Comparison of ENCODE assay signal across 8 cellular contexts in the genomic region with DNA sequence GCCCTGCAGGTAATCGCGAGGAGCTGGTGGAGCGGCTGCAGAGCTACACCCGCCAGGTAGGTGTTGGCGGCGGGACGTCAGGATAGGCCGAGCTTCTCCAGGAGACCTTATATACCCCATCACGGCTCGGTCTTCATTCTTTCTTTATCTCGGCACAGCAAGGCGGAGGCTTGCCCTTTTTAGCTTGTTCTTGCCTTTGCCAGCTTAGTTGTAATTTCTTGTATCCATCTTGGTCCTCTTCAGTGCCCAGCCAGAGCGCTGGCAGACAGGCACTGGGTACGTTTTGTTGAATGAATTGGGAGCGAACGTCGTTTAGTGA. TPM values are rescaled to one million over a fixed set of nuclear protein-coding genes. Genes with fewer than 3 reads are reported as not detected.
DNase-seq lines count a peak whose midpoint lies in the region; ATAC-seq and TF ChIP-seq lines count a peak whose summit lies in the region.

No MANE protein-coding gene starts in this region.

- H3K27me3 Mint-ChIP-seq in activated B cell treated with CpG ODN at 0.5 μM for 24 hours, result peaks cover 8% of the 10 kb centered on the region

- H3F3A ChIP-seq in smooth muscle cell (ENCODE audit: low read depth), result peaks cover 11% of the 10 kb centered on the region

- H3K4me3 ChIP-seq in HCT116 (replicated peaks in 1 of 2; ENCODE audit: low read depth in 1 of 2, low read length in 2 of 2) (peak overlapping the region; percentile 79 to 100), hepatocyte (peak overlapping the region; percentile 80), smooth muscle cell (peak overlapping the region; percentile 97)

- H3K4me1 ChIP-seq in HCT116 (ENCODE audit: control insufficient read depth in 1 of 2, insufficient read depth in 2 of 2, low read length in 2 of 2) (peaks cover 19 to 21% of the 10 kb centered on the region in 2 experiments), hepatocyte (ENCODE audit: insufficient read depth) (peaks cover 22% of the 10 kb centered on the region), smooth muscle cell (ENCODE audit: low read depth) (peaks cover 20% of the 10 kb centered on the region)

- CTCF ChIA-PET in HCT116 (lab: Charles Lee), result interaction anchor here (0.9 to 1.0 kb wide), 2 partner anchors 30 to 120 kb away, joined by 3 to 4 read pairs; no protein-coding TSS in a partner anchor
- CTCF ChIA-PET in activated B cell treated with CpG ODN at 0.5 μM for 24 hours (lab: Charles Lee), result interaction anchor here (1.1 to 1.9 kb wide), 3 partner anchors 15 to 67 kb away, joined by 3 to 15 read pairs (median 5); no protein-coding TSS in a partner anchor

- intact Hi-C loops in HCT116 (cut with micrococcal nuclease), result loop anchor here (1.0 kb wide), 1 partner anchor 51 kb away; no protein-coding TSS in a partner anchor
- intact Hi-C loops in activated B cell treated with CpG ODN at 0.5 μM for 24 hours (cut with micrococcal nuclease), result loop anchor here (1.0 to 5.0 kb wide), 6 partner anchors 17 to 790 kb away; a partner anchor contains a TSS

- H3K4me3 Mint-ChIP-seq in activated B cell treated with CpG ODN at 0.5 μM for 24 hours, result peak overlapping the region; percentile 99

- H3K9me3 ChIP-seq in HCT116 (ENCODE audit: control insufficient read depth in 1 of 2, insufficient read depth in 1 of 2, low read depth in 1 of 2, low read length in 2 of 2), result no peaks in the 10 kb centered on the region
- no peaks in the 10 kb centered on the region for H3K9me3 ChIP-seq in hepatocyte (ENCODE audit: low read depth)
- H3K9me3 ChIP-seq in smooth muscle cell (replicated peaks; ENCODE audit: low read depth), result no peaks in the 10 kb centered on the region

- no peak for TF ChIP-seq POLR2A in HCT116 (IDR thresholded peaks at IDR 0.05; ENCODE audit: borderline replicate concordance, extremely low read depth, insufficient read depth, insufficient read length)

- ATAC-seq in HCT116, result no peak
- no peak for ATAC-seq in activated B cell treated with CpG ODN at 0.5 μM for 24 hours (ENCODE audit: low read depth)
- ATAC-seq in GM21447 (IDR thresholded peaks at IDR 0.05; ENCODE audit: unreplicated experiment), result no peak

- in situ Hi-C loops in G401 (cut with HindIII; ENCODE audit: low sequenced_read_pairs), result no loop called here

- BruUV-seq in HCT116 (replicated peaks; lab: Mats Ljungman, UMichigan), result no TSS peak

- H3K9ac ChIP-seq in HCT116 (ENCODE audit: low read length) (peak overlapping the region; percentile 79), smooth muscle cell (ENCODE audit: low read depth) (peak overlapping the region; percentile 97)

- H3K36me3 Mint-ChIP-seq in activated B cell treated with CpG ODN at 0.5 μM for 24 hours (ENCODE audit: low read depth), result peaks cover 46% of the 10 kb centered on the region

- 3% methylated on average over 17 of the region's 17 CpGs for WGBS in hepatocyte (ENCODE audit: low lambda C conversion rate, missing lambda C conversion rate)
- under 1% methylated on average over 17 of the region's 17 CpGs for WGBS in smooth muscle cell (ENCODE audit: low lambda C conversion rate)

- H3K4me2 ChIP-seq in HCT116 (ENCODE audit: low read length) (peak overlapping the region; percentile 92), hepatocyte (peak overlapping the region; percentile 93), smooth muscle cell (peak overlapping the region; percentile 87)

- TF ChIP-seq RAD21 in HCT116 (IDR thresholded peaks at IDR 0.05; ENCODE audit: low read depth), result no peak

- no peak for DNase-seq in HCT116 (ENCODE audit: low read depth, low spot score)
- DNase-seq in activated B cell treated with CpG ODN at 0.5 μM for 24 hours, result no peak
- DNase-seq in hepatocyte (ENCODE audit: low spot score), result no peak
- no peak for DNase-seq in smooth muscle cell (lab: John Stamatoyannopoulos, UW; ENCODE audit: unreplicated experiment)
- no peak for DNase-seq in AG08396 (ENCODE audit: low spot score)
- no peak for DNase-seq in NCI-H1436 treated with DMSO at 0.1 percent for 48 hours (lab: John Stamatoyannopoulos, UW)
- no peak for DNase-seq in G401 (ENCODE audit: low spot score)

- H3K36me3 ChIP-seq in HCT116 (ENCODE audit: control insufficient read depth in 1 of 2, insufficient read depth in 2 of 2, low read length in 2 of 2) (peaks cover 28 to 31% of the 10 kb centered on the region in 2 experiments), hepatocyte (replicated peaks; ENCODE audit: insufficient read depth, low read depth) (peaks cover 3% of the 10 kb centered on the region), smooth muscle cell (ENCODE audit: low read depth) (peaks cover 8% of the 10 kb centered on the region)

- H3K27me3 ChIP-seq in HCT116 (ENCODE audit: insufficient read depth, low read length) (no peaks in the 10 kb centered on the region), hepatocyte (no peaks in the 10 kb centered on the region), smooth muscle cell (ENCODE audit: low read depth) (peaks cover 3% of the 10 kb centered on the region)

- H3K27ac ChIP-seq in HCT116 (ENCODE audit: low read depth, low read length) (peak overlapping the region; percentile 62), hepatocyte (peak overlapping the region; percentile 90), smooth muscle cell (ENCODE audit: low read depth) (peak overlapping the region; percentile 87)

- peak overlapping the region; percentile 96 for H3K27ac Mint-ChIP-seq in activated B cell treated with CpG ODN at 0.5 μM for 24 hours

- no peaks in the 10 kb centered on the region for H3K9me2 ChIP-seq in HCT116 (ENCODE audit: insufficient read depth)
- no peaks in the 10 kb centered on the region for H3K9me2 ChIP-seq in hepatocyte (replicated peaks; ENCODE audit: insufficient read depth)

- no peaks in the 10 kb centered on the region for H4K20me1 ChIP-seq in HCT116 (ENCODE audit: insufficient read depth)
- H4K20me1 ChIP-seq in hepatocyte (ENCODE audit: insufficient read depth, poor library complexity, severe bottlenecking), result peaks cover 5% of the 10 kb centered on the region
- no peaks in the 10 kb centered on the region for H4K20me1 ChIP-seq in smooth muscle cell (ENCODE audit: low read depth)

- RAD21 ChIA-PET in HCT116 (lab: Charles Lee; ENCODE audit: low non-redundant PET in 1 of 2, low total read pairs in 2 of 2, uncharacterized antibody in 2 of 2, unreplicated experiment in 2 of 2), result no interaction called here

- no peak overlapping the region for H2AFZ ChIP-seq in HCT116 (ENCODE audit: low read depth, low read length, poor library complexity, severe bottlenecking)
- no peak overlapping the region for H2AFZ ChIP-seq in hepatocyte
- H2AFZ ChIP-seq in smooth muscle cell (ENCODE audit: low read depth), result peak overlapping the region; percentile 55

- H3K9me3 Mint-ChIP-seq in activated B cell treated with CpG ODN at 0.5 μM for 24 hours, result no peaks in the 10 kb centered on the region

- peaks cover 27% of the 10 kb centered on the region for H3K4me1 Mint-ChIP-seq in activated B cell treated with CpG ODN at 0.5 μM for 24 hours

- H3K79me2 ChIP-seq in HCT116 (ENCODE audit: insufficient read depth, low read length), result peaks cover 50% of the 10 kb centered on the region
- peaks cover 47% of the 10 kb centered on the region for H3K79me2 ChIP-seq in hepatocyte
- peaks cover 47% of the 10 kb centered on the region for H3K79me2 ChIP-seq in smooth muscle cell (ENCODE audit: low read depth)

- POLR2A ChIA-PET in HCT116 (lab: Charles Lee), result interaction anchor here (1.0 to 1.8 kb wide), 3 partner anchors 41 to 161 kb away, joined by 3 to 5 read pairs (median 3); a partner anchor contains a TSS
- POLR2A ChIA-PET in activated B cell treated with CpG ODN at 0.5 μM for 24 hours (lab: Charles Lee), result interaction anchor here (0.6 to 4.9 kb wide), 16 partner anchors 10 to 1868 kb away, joined by 3 to 46 read pairs (median 7); a partner anchor contains a TSS

- TF ChIP-seq CTCF in HCT116 (IDR thresholded peaks at IDR 0.05 in 2 of 3, conservative IDR thresholded peaks at IDR 0.05 in 1 of 3; ENCODE audit: borderline replicate concordance in 1 of 3, insufficient read depth in 1 of 3, low read depth in 2 of 3, low read length in 2 of 3) (no peak), activated B cell treated with CpG ODN at 0.5 μM for 24 hours (IDR thresholded peaks at IDR 0.05) (no peak), hepatocyte (IDR thresholded peaks at IDR 0.05; ENCODE audit: poor library complexity) (no peak), smooth muscle cell (IDR thresholded peaks at IDR 0.05; ENCODE audit: borderline replicate concordance, insufficient read depth, poor library complexity, severe bottlenecking) (no peak)

RNA-seq across cellular contexts. Expression of a gene that starts 0.5 kb away (rescaled TPM):
- total RNA-seq in HCT116 (2021; ENCODE audit: unreplicated experiment) (300 TPM), activated B cell treated with CpG ODN at 0.5 μM for 24 hours (198 and 219 TPM in 2 replicates), hepatocyte (109 and 120 TPM in 2 replicates), smooth muscle cell (104 and 125 TPM in 2 replicates)
- polyA plus RNA-seq in HCT116 (2012), result 193 and 224 TPM in 2 replicates
- polyA plus RNA-seq in hepatocyte (155 and 170 TPM in 2 replicates), smooth muscle cell (182 and 203 TPM in 2 replicates)
- total RNA-seq in G401 (2014; rRNA removed; shearing (Covaris generic)), result 264 TPM in 2 replicates

RNA-seq across cellular contexts. Expression of a gene that starts 3.7 kb away (rescaled TPM):
- total RNA-seq in HCT116 (2021; ENCODE audit: unreplicated experiment) (not detected), activated B cell treated with CpG ODN at 0.5 μM for 24 hours (not detected in 2 replicates), hepatocyte (0.68 and 0.80 TPM in 2 replicates), smooth muscle cell (0.27 TPM in 1 of 2 replicates, not detected in the other)
- polyA plus RNA-seq in HCT116 (2012), result 0.07 TPM in 1 of 2 replicates, not detected in the other
- polyA plus RNA-seq in hepatocyte (1.1 and 2.6 TPM in 2 replicates), smooth muscle cell (0.23 TPM in 1 of 2 replicates, not detected in the other)
- not detected in 2 replicates for total RNA-seq in G401 (2014; rRNA removed; shearing (Covaris generic))

RNA-seq across cellular contexts. Expression of a gene that starts 17.4 kb away (rescaled TPM):
- 41.1 TPM for total RNA-seq in HCT116 (2021; ENCODE audit: unreplicated experiment)
- 32.0 and 38.0 TPM in 2 replicates for polyA plus RNA-seq in HCT116 (2012)
- 118 and 121 TPM in 2 replicates for total RNA-seq in activated B cell treated with CpG ODN at 0.5 μM for 24 hours
- total RNA-seq in hepatocyte, result 23.5 and 28.2 TPM in 2 replicates
- 70.1 and 71.5 TPM in 2 replicates for polyA plus RNA-seq in hepatocyte
- total RNA-seq in smooth muscle cell, result 48.0 and 87.6 TPM in 2 replicates
- polyA plus RNA-seq in smooth muscle cell, result 139 and 140 TPM in 2 replicates
- total RNA-seq in G401 (2014; rRNA removed; shearing (Covaris generic)), result 10.5 and 23.2 TPM in 2 replicates

RNA-seq across cellular contexts. Expression of a gene that starts 26.3 kb away (rescaled TPM):
- total RNA-seq in HCT116 (2021; ENCODE audit: unreplicated experiment), result 2.4 TPM
- polyA plus RNA-seq in HCT116 (2012), result 3.8 and 4.5 TPM in 2 replicates
- total RNA-seq in activated B cell treated with CpG ODN at 0.5 μM for 24 hours, result not detected in 2 replicates
- total RNA-seq in hepatocyte, result not detected in 2 replicates
- not detected in 2 replicates for polyA plus RNA-seq in hepatocyte
- not detected in 2 replicates for total RNA-seq in smooth muscle cell
- 0.55 and 1.7 TPM in 2 replicates for polyA plus RNA-seq in smooth muscle cell
- total RNA-seq in G401 (2014; rRNA removed; shearing (Covaris generic)), result not detected in 2 replicates

RNA-seq across cellular contexts. Expression of a gene that starts 40.8 kb away (rescaled TPM):
- 68.1 TPM for total RNA-seq in HCT116 (2021; ENCODE audit: unreplicated experiment)
- 218 and 244 TPM in 2 replicates for polyA plus RNA-seq in HCT116 (2012)
- not detected in 2 replicates for total RNA-seq in activated B cell treated with CpG ODN at 0.5 μM for 24 hours
- 3.0 and 4.4 TPM in 2 replicates for total RNA-seq in hepatocyte
- 9.4 and 17.6 TPM in 2 replicates for polyA plus RNA-seq in hepatocyte
- 54.1 and 97.0 TPM in 2 replicates for total RNA-seq in smooth muscle cell
- polyA plus RNA-seq in smooth muscle cell, result 37.6 and 118 TPM in 2 replicates
- total RNA-seq in G401 (2014; rRNA removed; shearing (Covaris generic)), result not detected in 2 replicates
